ENCODE assay signal across 11 cellular contexts in the genomic region with DNA sequence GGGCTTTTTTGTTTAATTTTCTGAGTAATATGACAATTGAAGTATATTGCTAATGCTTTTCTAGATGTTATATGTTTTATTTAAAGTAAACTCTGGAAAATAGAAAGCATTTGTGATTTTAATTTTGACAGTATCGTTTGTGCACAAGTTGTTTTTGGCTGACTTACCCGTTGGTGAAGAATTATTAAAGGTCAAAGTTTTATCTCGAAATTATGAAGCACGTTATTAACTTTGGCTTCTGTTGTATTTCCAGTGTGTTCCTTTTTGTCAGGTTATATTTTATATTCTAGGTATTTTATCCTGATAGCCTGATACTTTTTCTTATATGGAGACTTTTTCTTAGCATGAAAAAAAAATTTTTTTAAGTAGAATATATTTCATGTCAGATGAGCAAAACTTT.
"Had no signal": no experiment of that assay in that cellular context is flagged by ENCODE, and none has a peak within 500 bp of the region (broad histone marks: within the 10 kb centered on the region; RNA-seq: fewer than 3 reads in every experiment).

No MANE protein-coding gene starts in this region.

- H3K9ac ChIP-seq: GM23248 had no signal

- H3K4me2 ChIP-seq: GM23338 had no signal

- H3K27ac Mint-ChIP-seq: GM23338, H9, HFFc6 had no signal

- H3K4me3 Mint-ChIP-seq: GM23338, H9, HFFc6 had no signal

- H2AFZ ChIP-seq: GM23248, GM23338 had no signal

- DNase-seq: GM23248, GOT3, H7, H9, HCEC 1CT, HFFc6 had no signal

- H3K36me3 ChIP-seq: HAP-1 had no signal

- FAIRE-seq: H1, H54 had no signal

- H3K27ac ChIP-seq: GM23248 had no signal

- H3K4me1 Mint-ChIP-seq: GM23338, H9 had no signal

- ATAC-seq: GM23338, HCT116 had no signal

- H3K4me3 ChIP-seq: GM23248, GM23338, HAP-1 had no signal
